In the genomic region with DNA sequence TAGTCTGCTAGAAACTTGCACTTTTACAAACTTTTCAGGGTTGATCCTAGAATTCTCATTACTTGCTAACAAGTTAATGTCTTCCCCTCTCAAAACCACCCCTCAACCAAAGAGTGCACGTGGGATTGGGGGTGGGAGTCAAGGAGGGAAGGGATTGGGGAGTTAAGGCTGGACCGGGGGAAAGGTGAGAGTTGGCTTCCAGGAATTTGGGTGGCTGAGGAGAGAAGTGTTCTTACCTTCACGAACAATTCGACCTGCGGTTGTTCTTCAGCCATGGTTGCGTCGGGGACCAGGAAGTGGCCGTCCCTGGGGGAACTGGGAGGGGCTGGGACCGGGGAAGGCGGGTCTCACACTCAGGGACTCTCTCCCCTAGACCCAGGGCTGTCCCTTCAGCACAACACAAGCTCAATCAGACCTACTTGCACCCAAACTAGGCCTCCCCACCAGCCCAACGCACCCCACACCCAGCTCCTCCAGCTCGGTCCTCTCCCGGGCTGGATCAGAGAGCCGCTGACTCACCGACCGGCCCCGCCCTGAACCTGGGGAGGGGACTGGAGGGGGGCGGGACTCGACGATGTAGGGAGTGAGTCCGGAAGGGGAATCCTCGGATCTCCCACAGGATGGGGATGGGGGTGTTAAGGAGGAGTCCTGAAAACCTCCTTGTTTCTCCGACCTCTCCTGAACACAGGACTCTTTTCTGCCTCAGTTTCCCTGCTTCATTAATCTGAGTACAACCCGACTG, we compare ENCODE assay signal across 8 cellular contexts. TPM values are rescaled to one million over a fixed set of nuclear protein-coding genes. Genes with fewer than 3 reads are reported as not detected.
DNase-seq lines count a peak whose midpoint lies in the region; ATAC-seq and TF ChIP-seq lines count a peak whose summit lies in the region.

A gene (minus strand): TSS at position 505 of the 742 bp plus-strand sequence. CDS start 230 bp downstream, at position 275.

- peak within 1 kb of the TSS; percentile 98 for H2BK120ac ChIP-seq in neuronal stem cell (ENCODE audit: low read depth, low read length)

- TF ChIP-seq POLR2A in suprapubic skin (IDR thresholded peaks at IDR 0.05), result peak; percentile 88 to 89

- H4K91ac ChIP-seq in neuronal stem cell (ENCODE audit: low read depth, low read length, poor library complexity), result peak within 1 kb of the TSS; percentile 97

- no peak for ATAC-seq in GM18519 (IDR thresholded peaks at IDR 0.05; ENCODE audit: low FRiP score, unreplicated experiment)

- H3K18ac ChIP-seq in neuronal stem cell (ENCODE audit: low read length), result peak within 1 kb of the TSS; percentile 95

- no peak within 1 kb of the TSS for H4K8ac ChIP-seq in neuronal stem cell (ENCODE audit: low read depth, low read length)

- H3K4me3 ChIP-seq in GM12875 (ENCODE audit: low read depth, low read length) (peak within 1 kb of the TSS; percentile 64), SJSA1 (peak within 1 kb of the TSS; percentile 53), fibroblast of villous mesenchyme (ENCODE audit: low read depth, low read length) (peak within 1 kb of the TSS; percentile 99), neuronal stem cell (ENCODE audit: low read length in 2 of 2) (peak within 1 kb of the TSS; percentile 67 to 90), suprapubic skin (peak within 1 kb of the TSS; percentile 75)

- H2AK5ac ChIP-seq in neuronal stem cell (ENCODE audit: low read depth, low read length), result peak within 1 kb of the TSS; percentile 90

- no CpG with 5 or more reads among the region's 24 CpGs for WGBS in neuronal stem cell (ENCODE audit: extremely low coverage in 2 of 2, insufficient read length in 2 of 2, insufficient replicate concordance in 1 of 2), 2 donors
- WGBS in suprapubic skin, result 0% methylated on average over 13 of the region's 24 CpGs

- H2BK15ac ChIP-seq in neuronal stem cell (ENCODE audit: low read length), result peak within 1 kb of the TSS; percentile 76

- H3K4me1 ChIP-seq in SJSA1 (replicated peaks), result peaks cover 48% of the 10 kb centered on the region
- peaks cover 30 to 36% of the 10 kb centered on the region in 2 donors for H3K4me1 ChIP-seq in neuronal stem cell (ENCODE audit: control insufficient read depth in 2 of 2, insufficient read depth in 1 of 2, low read depth in 1 of 2, low read length in 2 of 2)
- peaks cover 74% of the 10 kb centered on the region for H3K4me1 ChIP-seq in suprapubic skin

- peak within 1 kb of the TSS; percentile 89 for H3K4me2 ChIP-seq in neuronal stem cell (ENCODE audit: insufficient read depth, low read length, poor library complexity, severe bottlenecking)

- peak within 1 kb of the TSS; percentile 98 for H3K27ac ChIP-seq in KOPT-K1 (ENCODE audit: low read depth, low read length, poor library complexity, severe bottlenecking)
- peak within 1 kb of the TSS; percentile 94 for H3K27ac ChIP-seq in SJSA1
- peak within 1 kb of the TSS; percentile 88 for H3K27ac ChIP-seq in neuronal stem cell (replicated peaks; ENCODE audit: low read length)
- peak within 1 kb of the TSS; percentile 89 for H3K27ac ChIP-seq in suprapubic skin

- no peaks in the 10 kb centered on the region for H3K9me3 ChIP-seq in KOPT-K1 (ENCODE audit: insufficient read depth, low read length, poor library complexity, severe bottlenecking)
- H3K9me3 ChIP-seq in SJSA1 (replicated peaks), result no peaks in the 10 kb centered on the region
- H3K9me3 ChIP-seq in neuronal stem cell (replicated peaks in 1 of 2; ENCODE audit: control insufficient read depth in 2 of 2, insufficient read depth in 1 of 2, low read depth in 1 of 2, low read length in 2 of 2), result no peaks in the 10 kb centered on the region
- H3K9me3 ChIP-seq in suprapubic skin, result no peaks in the 10 kb centered on the region

- peak within 1 kb of the TSS; percentile 5 for H3K4ac ChIP-seq in neuronal stem cell (ENCODE audit: low read length)

- peaks cover 35% of the 10 kb centered on the region for H3K36me3 ChIP-seq in KOPT-K1 (ENCODE audit: insufficient read depth, low read length)
- H3K36me3 ChIP-seq in SJSA1, result peaks cover 52% of the 10 kb centered on the region
- H3K36me3 ChIP-seq in neuronal stem cell (replicated peaks in 1 of 2; ENCODE audit: control insufficient read depth in 2 of 2, insufficient read depth in 2 of 2, low read length in 2 of 2), result peaks cover 25 to 42% of the 10 kb centered on the region in 2 donors
- peaks cover 31% of the 10 kb centered on the region for H3K36me3 ChIP-seq in suprapubic skin

- peak within 1 kb of the TSS; percentile 85 for H2BK5ac ChIP-seq in neuronal stem cell (ENCODE audit: low read length)

- TF ChIP-seq EP300 in suprapubic skin (IDR thresholded peaks at IDR 0.05), result no peak

- peak within 1 kb of the TSS; percentile 87 for H3K9ac ChIP-seq in neuronal stem cell (ENCODE audit: low read depth, low read length, poor library complexity)

- H2AFZ ChIP-seq in neuronal stem cell (ENCODE audit: low read length), result peak within 1 kb of the TSS; percentile 78

- H3K79me1 ChIP-seq in neuronal stem cell (ENCODE audit: low read depth, low read length), result peaks cover 10% of the 10 kb centered on the region

- no peaks in the 10 kb centered on the region for H3K27me3 ChIP-seq in SJSA1 (replicated peaks)
- H3K27me3 ChIP-seq in neuronal stem cell (ENCODE audit: control insufficient read depth in 3 of 3, insufficient read depth in 3 of 3, low read depth in 1 of 3, low read length in 3 of 3), result no peaks in the 10 kb centered on the region
- no peaks in the 10 kb centered on the region for H3K27me3 ChIP-seq in suprapubic skin

- peak within 1 kb of the TSS; percentile 39 for H3K14ac ChIP-seq in neuronal stem cell (ENCODE audit: low read length)

- peak within 1 kb of the TSS; percentile 91 for H2BK12ac ChIP-seq in neuronal stem cell (ENCODE audit: low read length)

- TF ChIP-seq CTCF in GM12875 (IDR thresholded peaks at IDR 0.05; ENCODE audit: borderline replicate concordance, insufficient read depth, low read depth, low read length), result no peak
- TF ChIP-seq CTCF in fibroblast of villous mesenchyme (IDR thresholded peaks at IDR 0.05; ENCODE audit: insufficient read depth, low read depth, low read length), result no peak
- TF ChIP-seq CTCF in suprapubic skin (IDR thresholded peaks at IDR 0.05), result no peak

- DNase-seq in SJSA1 (ENCODE audit: low read depth in 1 of 2, low spot score in 2 of 2) (peak; percentile 93 to 95), activated gamma-delta T cell (lab: John Stamatoyannopoulos, UW) (peak; percentile 47), fibroblast of villous mesenchyme (ENCODE audit: low read depth) (peak; percentile 80), neuronal stem cell (ENCODE audit: low spot score) (peak; percentile 69), suprapubic skin (ENCODE audit: low spot score in 2 of 2) (peak; percentile 95)

- H3K23ac ChIP-seq in neuronal stem cell (ENCODE audit: low read depth, low read length, poor library complexity), result peak within 1 kb of the TSS; percentile 90

RNA-seq across cellular contexts. Expression of the gene that starts here (rescaled TPM):
- 1,071 and 1,205 TPM in 2 replicates for total RNA-seq in SJSA1 (2014; rRNA removed; shearing (Covaris generic))
- total RNA-seq in fibroblast of villous mesenchyme (586 and 701 TPM in 2 replicates), suprapubic skin (100 to 1,000 TPM; 239 to 420 (median 333) TPM)
- polyA plus RNA-seq in neuronal stem cell (2013, experiment 1 of 2), result 220 TPM
- polyA plus RNA-seq in neuronal stem cell (2013, experiment 2 of 2), result 216 TPM
